In genomic region chr16:85138825-85139627, GRCh38 we compare ENCODE assay signal across 18 cellular contexts. TPM values are rescaled to one million over a fixed set of nuclear protein-coding genes. Genes with fewer than 3 reads are reported as not detected.
DNase-seq lines count a peak whose midpoint lies in the region; ATAC-seq and TF ChIP-seq lines count a peak whose summit lies in the region.
"Had no signal": no experiment of that assay in that cellular context is flagged by ENCODE, and none has a peak within 500 bp of the region (broad histone marks: within the 10 kb centered on the region; RNA-seq: fewer than 3 reads in every experiment).

No MANE protein-coding gene starts in this region.

- H3K36me3 ChIP-seq in OCI-LY7 (ENCODE audit: insufficient read depth, low read length): no peaks in the 10 kb centered on the region
- H3K36me3 ChIP-seq in neural progenitor cell: no peaks in the 10 kb centered on the region
- H3K36me3 ChIP-seq: lower lobe of right lung, spleen, thoracic aorta had no signal

- H3K9me2 ChIP-seq in OCI-LY7 (ENCODE audit: insufficient read depth, low read length): no peaks in the 10 kb centered on the region

- H2AFZ ChIP-seq in OCI-LY7 (ENCODE audit: low read length) (no peak overlapping the region), neural progenitor cell (replicated peaks) (no peak overlapping the region)

- no peaks in the 10 kb centered on the region for H4K20me1 ChIP-seq in OCI-LY7 (ENCODE audit: insufficient read depth, low read length)
- no peaks in the 10 kb centered on the region for H4K20me1 ChIP-seq in neural progenitor cell (ENCODE audit: low read depth)

- H3K27ac Mint-ChIP-seq in HFFc6 (0 out of 2 replicates have a peak overlapping the region, but pooled peaks have one; percentile 56), neural progenitor cell (peak overlapping the region; percentile 43)
- H3K27ac Mint-ChIP-seq: T-helper 2 cell treated with Interferon-gamma antibody and Interleukin-4, amounts not matched to agents 5 μg/mL and 100 μg/mL, for 36 hours had no signal

- H3K36me3 Mint-ChIP-seq in HFFc6 (ENCODE audit: low read depth) (no peaks in the 10 kb centered on the region), neural progenitor cell (peaks cover 2% of the 10 kb centered on the region)

- H3K27ac ChIP-seq in OCI-LY7 (ENCODE audit: low read depth, low read length, poor library complexity, severe bottlenecking) (no peak overlapping the region), neural progenitor cell (no peak overlapping the region)
- H3K27ac ChIP-seq: psoas muscle, thoracic aorta had no signal

- POLR2A ChIA-PET in OCI-LY7 (lab: Charles Lee): no interaction called here

- CTCF ChIA-PET in OCI-LY7 (lab: Charles Lee; ENCODE audit: unreplicated experiment): interaction anchor here (1.2 kb wide), 1 partner anchor 13 kb away, joined by 4 read pairs; no protein-coding TSS in a partner anchor

- intact Hi-C loops in OCI-LY7 (cut with micrococcal nuclease; ENCODE audit: unreplicated experiment): no loop called here

- no peaks in the 10 kb centered on the region for H3K9me3 ChIP-seq in OCI-LY7 (ENCODE audit: low read length)
- H3K9me3 ChIP-seq in neural progenitor cell (ENCODE audit: low read depth): no peaks in the 10 kb centered on the region
- H3K9me3 ChIP-seq: lower lobe of right lung, psoas muscle, spleen, thoracic aorta had no signal

- H3F3A ChIP-seq in neural progenitor cell (ENCODE audit: low read depth): no peaks in the 10 kb centered on the region

- no peak overlapping the region for H3K4me3 ChIP-seq in OCI-LY7 (ENCODE audit: low read depth, low read length, poor library complexity, severe bottlenecking)
- H3K4me3 ChIP-seq in neural progenitor cell: no peak overlapping the region
- H3K4me3 ChIP-seq: lower lobe of right lung, psoas muscle, spleen, thoracic aorta had no signal

- no TSS peak for BruUV-seq in OCI-LY7 (replicated peaks; lab: Mats Ljungman, UMichigan)

- H3K9me3 Mint-ChIP-seq in HFFc6 (no peaks in the 10 kb centered on the region), neural progenitor cell (no peaks in the 10 kb centered on the region)
- H3K9me3 Mint-ChIP-seq: T-helper 2 cell treated with Interferon-gamma antibody and Interleukin-4, amounts not matched to agents 5 μg/mL and 100 μg/mL, for 36 hours had no signal

- no peaks in the 10 kb centered on the region for H3K27me3 ChIP-seq in neural progenitor cell

- no peak for DNase-seq in HFFc6
- DNase-seq in NCI-H146 (lab: John Stamatoyannopoulos, UW): peak; percentile 80
- DNase-seq in OCI-LY7 (ENCODE audit: low spot score): peak; percentile 29
- DNase-seq in neural progenitor cell (ENCODE audit: low spot score): no peak
- no peak for DNase-seq in hypothalamus (lab: John Stamatoyannopoulos, UW)
- DNase-seq in omental fat pad (ENCODE audit: low spot score): no peak
- DNase-seq: effector memory CD4-positive, alpha-beta T cell; lower lobe of right lung; NCI-H2171 treated with DMSO at 0.1 percent for 48 hours; psoas muscle; spleen had no signal

- H3K9ac ChIP-seq in neural progenitor cell: no peak overlapping the region

- H3K4me1 Mint-ChIP-seq in HFFc6 (ENCODE audit: low read depth): peaks cover 56% of the 10 kb centered on the region
- H3K4me1 Mint-ChIP-seq in neural progenitor cell: peaks cover 50% of the 10 kb centered on the region

- no peak overlapping the region for H3K4me3 Mint-ChIP-seq in HFFc6
- peak overlapping the region; percentile 13 for H3K4me3 Mint-ChIP-seq in neural progenitor cell
- H3K4me3 Mint-ChIP-seq: T-helper 2 cell treated with Interferon-gamma antibody and Interleukin-4, amounts not matched to agents 5 μg/mL and 100 μg/mL, for 36 hours had no signal

- H3K79me2 ChIP-seq in OCI-LY7 (ENCODE audit: insufficient read depth, low read depth, low read length) (no peaks in the 10 kb centered on the region), neural progenitor cell (ENCODE audit: low read depth) (no peaks in the 10 kb centered on the region)

- no peak for ATAC-seq in HG03521 (IDR thresholded peaks at IDR 0.05; ENCODE audit: unreplicated experiment)
- no peak for ATAC-seq in omental fat pad (ENCODE audit: low FRiP score)
- ATAC-seq: activated CD4-positive, CD25-positive, alpha-beta regulatory T cell treated with anti-CD3 and anti-CD28 coated beads, Interleukin-2, amount 50 U/mL, for 24 hours; lower lobe of right lung; psoas muscle had no signal

- TF ChIP-seq CTCF in HFFc6 (IDR thresholded peaks at IDR 0.05): no peak
- no peak for TF ChIP-seq CTCF in OCI-LY7 (conservative IDR thresholded peaks at IDR 0.05; ENCODE audit: low read length)
- no peak for TF ChIP-seq CTCF in neural progenitor cell (IDR thresholded peaks at IDR 0.05)
- no peak for TF ChIP-seq CTCF in omental fat pad (IDR thresholded peaks at IDR 0.05)

- H3K4me1 ChIP-seq in OCI-LY7 (ENCODE audit: insufficient read depth, low read length, poor library complexity, severe bottlenecking) (peaks cover 9% of the 10 kb centered on the region), neural progenitor cell (peaks cover 8% of the 10 kb centered on the region)

- H3K4me2 ChIP-seq in OCI-LY7 (ENCODE audit: low read length) (no peak overlapping the region), neural progenitor cell (no peak overlapping the region)

- H3K27me3 Mint-ChIP-seq in HFFc6 (ENCODE audit: insufficient read depth) (peaks cover 5% of the 10 kb centered on the region), neural progenitor cell (ENCODE audit: insufficient read depth, low read depth) (peaks cover 20% of the 10 kb centered on the region)

RNA-seq across cellular contexts. Expression of gene CIBAR2, which starts 26.8 kb away (rescaled TPM):
- not detected for total RNA-seq in HFFc6 (2021; fragmentation: NEBNext Ultra II Directional; extraction: Animal tissue kit (Norgen Biotek cat#: 25700))
- 0.50 TPM in 1 of 2 replicates, not detected in the other for total RNA-seq in OCI-LY7 (2014; rRNA removed; shearing (Covaris generic))
- not detected in 2 replicates for total RNA-seq in OCI-LY7 (2022)
- 0.43 TPM in 1 of 2 replicates, not detected in the other for total RNA-seq in neural progenitor cell (ENCODE audit: low replicate concordance)
- not detected for total RNA-seq in omental fat pad
- total RNA-seq: fibroblast of lung, H4, HT-29, thoracic aorta had no signal

Comparison
In these comparisons a context has a peak if more than half of its experiments do, and no peak if none do; other contexts are left out.
1. DNase-seq: peak in NCI-H146 (single experiment) and OCI-LY7 (single experiment); none in HFFc6 (single experiment), neural progenitor cell (single experiment), hypothalamus (0 of 51) and omental fat pad (single experiment).